In genomic region chr18:61953641-61954040, GRCh38 we compare ENCODE assay signal across 1 cellular context.
TF ChIP-seq lines count a peak whose summit lies in the region.

No MANE protein-coding gene starts in this region.

TF ChIP-seq in GM23338, 12 proteins besides CTCF, POLR2A, EP300 and RAD21 (continued from another document):
- TF ChIP-seq ZNF462 (CRISPR knock-in tag; IDR thresholded peaks at IDR 0.05) = no peak
